In genomic region chr3:101900316-101900715, GRCh38 we compare ENCODE assay signal across 17 cellular contexts.
"Had no signal": no experiment of that assay in that cellular context is flagged by ENCODE, and none has a peak within 500 bp of the region (broad histone marks: within the 10 kb centered on the region; RNA-seq: fewer than 3 reads in every experiment).

No MANE protein-coding gene starts in this region.

- H3K27me3 Mint-ChIP-seq: activated naive CD8-positive, alpha-beta T cell; activated T-cell treated with anti-CD3 and anti-CD28 coated beads, Interleukin-2, amount 50 U/mL, for 24 hours; stimulated activated naive CD8-positive, alpha-beta T cell treated with anti-CD3 and anti-CD28 coated beads, Interleukin-15, amount 100 ng/mL, for 72 hours; T-helper 17 cell had no signal

- H3K27ac ChIP-seq: brain microvascular endothelial cell, sigmoid colon, testis had no signal

- H3K27ac Mint-ChIP-seq: activated naive CD8-positive, alpha-beta T cell; activated T-cell treated with anti-CD3 and anti-CD28 coated beads, Interleukin-2, amount 50 U/mL, for 24 hours; endodermal cell; stimulated activated naive CD8-positive, alpha-beta T cell treated with anti-CD3 and anti-CD28 coated beads, Interleukin-15, amount 100 ng/mL, for 72 hours; T-helper 17 cell had no signal

- H3K27me3 ChIP-seq: brain microvascular endothelial cell, sigmoid colon, testis had no signal

- H3K9me3 ChIP-seq: sigmoid colon, testis had no signal

- H3K4me3 ChIP-seq: sigmoid colon, testis had no signal

- H3K4me1 ChIP-seq: testis had no signal

- ATAC-seq: esophagus mucosa; stimulated activated naive CD8-positive, alpha-beta T cell treated with anti-CD3 and anti-CD28 coated beads, Interleukin-15, amount 100 ng/mL, for 72 hours; T-helper 17 cell had no signal

- H3K9me3 Mint-ChIP-seq: stimulated activated naive CD8-positive, alpha-beta T cell treated with anti-CD3 and anti-CD28 coated beads, Interleukin-15, amount 100 ng/mL, for 72 hours had no signal

- DNase-seq: activated CD4-positive, alpha-beta T cell treated with anti-CD3 and anti-CD28 coated beads, Interleukin-2, amount 50 U/mL, for 1 hour; activated CD4-positive, CD25-positive, alpha-beta regulatory T cell; activated effector memory CD4-positive, alpha-beta T cell treated with Interleukin-2 at 50 U/mL for 16 hours; activated T-cell treated with anti-CD3 and anti-CD28 coated beads, Interleukin-2, amount 50 U/mL, for 24 hours; brain microvascular endothelial cell; dermis blood vessel endothelial cell; endodermal cell; glutamatergic neuron; sigmoid colon; stimulated activated CD4-positive, alpha-beta T cell treated with anti-CD3 and anti-CD28 coated beads, Interleukin-4, amount 100 ng/mL, for 1 hour; stimulated activated CD8-positive, alpha-beta memory T cell treated with anti-CD3 and anti-CD28 coated beads, Interleukin-4, amount 100 ng/mL, for 48 hours; stimulated activated naive CD8-positive, alpha-beta T cell treated with anti-CD3 and anti-CD28 coated beads, Interleukin-15, amount 100 ng/mL, for 72 hours; T-helper 17 cell; testis had no signal

- H3K36me3 ChIP-seq: brain microvascular endothelial cell, sigmoid colon had no signal

- H3K4me1 Mint-ChIP-seq: endodermal cell, neural crest cell had no signal

- H3K4me3 Mint-ChIP-seq: activated naive CD8-positive, alpha-beta T cell; activated T-cell treated with anti-CD3 and anti-CD28 coated beads, Interleukin-2, amount 50 U/mL, for 24 hours; endodermal cell; neural crest cell; stimulated activated naive CD8-positive, alpha-beta T cell treated with anti-CD3 and anti-CD28 coated beads, Interleukin-15, amount 100 ng/mL, for 72 hours; T-helper 17 cell had no signal
